In genomic region chr22:23751441-23751996, GRCh38 we compare ENCODE assay signal across 8 cellular contexts. TPM values are rescaled to one million over a fixed set of nuclear protein-coding genes. Genes with fewer than 3 reads are reported as not detected.
DNase-seq lines count a peak whose midpoint lies in the region; ATAC-seq, FAIRE-seq and TF ChIP-seq lines count a peak whose summit lies in the region.

No MANE protein-coding gene starts in this region.

- TF ChIP-seq CTCF in MM.1S (IDR thresholded peaks at IDR 0.05; ENCODE audit: low read length) (no peak), colonic mucosa (IDR thresholded peaks at IDR 0.05) (no peak)

- H3K4me2 ChIP-seq in MM.1S (ENCODE audit: low read depth, low read length): peak overlapping the region; percentile 71

- no peaks in the 10 kb centered on the region for H4K20me1 ChIP-seq in MM.1S (ENCODE audit: insufficient read depth, low read length)

- no peaks in the 10 kb centered on the region for H3K9me3 Mint-ChIP-seq in activated naive CD4-positive, alpha-beta T cell treated with anti-CD3 and anti-CD28 coated beads, Interleukin-2, amount 50 U/mL, for 24 hours
- no peaks in the 10 kb centered on the region for H3K9me3 Mint-ChIP-seq in memory B cell

- H3K4me1 ChIP-seq in MM.1S (ENCODE audit: low read length) (peaks cover 5% of the 10 kb centered on the region; the same call in 1 of the 2 replicates), colonic mucosa (no peaks in the 10 kb centered on the region)

- H3K27me3 Mint-ChIP-seq in activated naive CD4-positive, alpha-beta T cell treated with anti-CD3 and anti-CD28 coated beads, Interleukin-2, amount 50 U/mL, for 24 hours: no peaks in the 10 kb centered on the region
- H3K27me3 Mint-ChIP-seq in memory B cell: no peaks in the 10 kb centered on the region

- H3K9ac ChIP-seq in MM.1S (ENCODE audit: low read length) (peak overlapping the region; percentile 80), colonic mucosa (ENCODE audit: low read depth in 2 of 2, low read length in 2 of 2) (peak overlapping the region; percentile 86 to 87)

- H3F3A ChIP-seq in MM.1S (ENCODE audit: insufficient read depth, low read length): peaks cover 3% of the 10 kb centered on the region; the same call in 1 of the 2 replicates

- no peaks in the 10 kb centered on the region for H3K9me3 ChIP-seq in MM.1S (replicated peaks; ENCODE audit: insufficient read depth, low read length)
- no peaks in the 10 kb centered on the region for H3K9me3 ChIP-seq in colonic mucosa

- no peaks in the 10 kb centered on the region for H3K79me2 ChIP-seq in MM.1S (ENCODE audit: low read length)

- no peaks in the 10 kb centered on the region for H3K27me3 ChIP-seq in MM.1S (replicated peaks; ENCODE audit: insufficient read depth, low read length)
- H3K27me3 ChIP-seq in colonic mucosa: no peaks in the 10 kb centered on the region

- peak overlapping the region; percentile 46 for H3K27ac Mint-ChIP-seq in activated naive CD4-positive, alpha-beta T cell treated with anti-CD3 and anti-CD28 coated beads, Interleukin-2, amount 50 U/mL, for 24 hours
- peak overlapping the region; percentile 97 for H3K27ac Mint-ChIP-seq in memory B cell

- peak; percentile 91 for FAIRE-seq in urothelium cell line (lab: Jason Lieb, UNC)

- intact Hi-C loops in colonic mucosa (cut with DNase I): no loop called here

- H3K4me3 Mint-ChIP-seq in activated naive CD4-positive, alpha-beta T cell treated with anti-CD3 and anti-CD28 coated beads, Interleukin-2, amount 50 U/mL, for 24 hours: peak overlapping the region; percentile 60
- peak overlapping the region; percentile 96 for H3K4me3 Mint-ChIP-seq in memory B cell

- ATAC-seq in memory B cell (ENCODE audit: low read depth) (no peak), GM18870 (IDR thresholded peaks at IDR 0.05; ENCODE audit: unreplicated experiment) (no peak)

- H3K4me1 Mint-ChIP-seq in activated naive CD4-positive, alpha-beta T cell treated with anti-CD3 and anti-CD28 coated beads, Interleukin-2, amount 50 U/mL, for 24 hours: peaks cover 11% of the 10 kb centered on the region
- peaks cover 36% of the 10 kb centered on the region for H3K4me1 Mint-ChIP-seq in memory B cell

- DNase-seq in activated naive CD4-positive, alpha-beta T cell treated with Interleukin-2 at 50 U/mL for 16 hours: no peak
- no peak for DNase-seq in MM.1S
- peak; percentile 59 for DNase-seq in colonic mucosa
- no peak for DNase-seq in memory B cell (ENCODE audit: low spot score in 2 of 2)
- peak; percentile 63 for DNase-seq in urothelium cell line (ENCODE audit: low spot score)
- no peak for DNase-seq in MV-4-11 (lab: John Stamatoyannopoulos, UW)

- H3K27ac ChIP-seq in MM.1S (ENCODE audit: low read length) (peak overlapping the region; percentile 64), colonic mucosa (peak overlapping the region; percentile 92)

- H3K36me3 Mint-ChIP-seq in activated naive CD4-positive, alpha-beta T cell treated with anti-CD3 and anti-CD28 coated beads, Interleukin-2, amount 50 U/mL, for 24 hours: peaks cover 3% of the 10 kb centered on the region
- peaks cover 5% of the 10 kb centered on the region for H3K36me3 Mint-ChIP-seq in memory B cell

- no peaks in the 10 kb centered on the region for H3K36me3 ChIP-seq in MM.1S (replicated peaks; ENCODE audit: insufficient read depth, low read length)
- H3K36me3 ChIP-seq in colonic mucosa: no peaks in the 10 kb centered on the region

- H3K4me3 ChIP-seq in MM.1S (ENCODE audit: low read length) (peak overlapping the region; percentile 79), colonic mucosa (peak overlapping the region; percentile 44)

- H2AFZ ChIP-seq in MM.1S (ENCODE audit: low read length): peak overlapping the region; percentile 77

- no peaks in the 10 kb centered on the region for H3K9me2 ChIP-seq in MM.1S (replicated peaks; ENCODE audit: insufficient read depth, low read length)

RNA-seq across cellular contexts. Expression of gene ZNF70, which starts 0.6 kb away (rescaled TPM):
- 1 to 10 TPM; 2.8 to 3.5 TPM for total RNA-seq in colonic mucosa

RNA-seq across cellular contexts. Expression of gene VPREB3, which starts 2.7 kb away (rescaled TPM):
- total RNA-seq in colonic mucosa: 1 to 10 TPM; 1.2 to 1.9 TPM

RNA-seq across cellular contexts. Expression of gene C22orf15, which starts 11.3 kb away (rescaled TPM):
- not detected for total RNA-seq in colonic mucosa

RNA-seq across cellular contexts. Expression of gene CHCHD10, which starts 16.3 kb away (rescaled TPM):
- total RNA-seq in colonic mucosa: 100 to 1,000 TPM; 420 to 719 TPM

RNA-seq across cellular contexts. Expression of gene MMP11, which starts 21.1 kb away (rescaled TPM):
- total RNA-seq in colonic mucosa: 1 to 10 TPM; 2.3 to 4.5 TPM

Comparison
In these comparisons a context has a peak if more than half of its experiments do, and no peak if none do; other contexts are left out.
1. DNase-seq: peak in colonic mucosa (single experiment) and urothelium cell line (single experiment); none in activated naive CD4-positive, alpha-beta T cell treated with Interleukin-2 at 50 U/mL for 16 hours (single experiment), MM.1S (single experiment), memory B cell (0 of 2) and MV-4-11 (single experiment).